Comparison of ENCODE assay signal across 14 cellular contexts in genomic region chr16:84836967-84837366, GRCh38. TPM values are rescaled to one million over a fixed set of nuclear protein-coding genes. Genes with fewer than 3 reads are reported as not detected.
DNase-seq lines count a peak whose midpoint lies in the region; ATAC-seq and TF ChIP-seq lines count a peak whose summit lies in the region.
"Had no signal": no experiment of that assay in that cellular context is flagged by ENCODE, and none has a peak within 500 bp of the region (broad histone marks: within the 10 kb centered on the region; RNA-seq: fewer than 3 reads in every experiment).

No MANE protein-coding gene starts in this region.

- no peaks in the 10 kb centered on the region for H3K27me3 Mint-ChIP-seq in osteocyte (ENCODE audit: unreplicated experiment)
- H3K27me3 Mint-ChIP-seq in CD8-positive, alpha-beta memory T cell = peaks cover 12 to 38% of the 10 kb centered on the region in 2 donors

- H3K27ac ChIP-seq in duodenal mucosa (ENCODE audit: low read depth, low read length) (peak overlapping the region; percentile 39), thyroid gland (peak overlapping the region; percentile 79 to 89 (median 89))
- no peak overlapping the region for H3K27ac ChIP-seq in CD8-positive, alpha-beta memory T cell (ENCODE audit: low read depth, low read length)
- H3K27ac ChIP-seq: BLaER1 treated with 17β-estradiol and CSF1 and Interleukin-3, amounts not matched to agents 10 nM and 100 nM; SK-N-MC had no signal

- CTCF ChIA-PET in CD8-positive, alpha-beta memory T cell (lab: Charles Lee) = no interaction called here

- H3K4me3 ChIP-seq in adipocyte (ENCODE audit: low read length) (no peak overlapping the region), duodenal mucosa (ENCODE audit: low read depth in 1 of 2, low read length in 2 of 2) (no peak overlapping the region), thyroid gland (replicated peaks in 1 of 3) (no peak overlapping the region)
- no peak overlapping the region for H3K4me3 ChIP-seq in CD8-positive, alpha-beta memory T cell (ENCODE audit: low read length)
- H3K4me3 ChIP-seq: BLaER1 treated with 17β-estradiol and CSF1 and Interleukin-3, amounts not matched to agents 10 nM and 100 nM; pancreas; SK-N-MC had no signal

- peaks cover 81% of the 10 kb centered on the region for H3K4me1 Mint-ChIP-seq in osteocyte (ENCODE audit: unreplicated experiment)
- no peaks in the 10 kb centered on the region for H3K4me1 Mint-ChIP-seq in CD8-positive, alpha-beta memory T cell

- H3K36me3 ChIP-seq in adipocyte (ENCODE audit: control insufficient read depth, insufficient read depth, low read length, severe bottlenecking) (peaks cover 19% of the 10 kb centered on the region), duodenal mucosa (ENCODE audit: control insufficient read depth in 1 of 2, insufficient read depth in 2 of 2, low read length in 2 of 2) (no peaks in the 10 kb centered on the region), thyroid gland (peaks cover 0 to 4% of the 10 kb centered on the region in 2 donors)
- H3K36me3 ChIP-seq in CD8-positive, alpha-beta memory T cell (ENCODE audit: insufficient read depth, low read length) = no peaks in the 10 kb centered on the region
- H3K36me3 ChIP-seq: pancreas had no signal

- H3K4me3 Mint-ChIP-seq in osteocyte (ENCODE audit: unreplicated experiment) = no peak overlapping the region
- no peak overlapping the region for H3K4me3 Mint-ChIP-seq in CD8-positive, alpha-beta memory T cell

- H3K27me3 ChIP-seq in adipocyte (replicated peaks; ENCODE audit: control insufficient read depth, insufficient read depth, low read length) (no peaks in the 10 kb centered on the region), duodenal mucosa (ENCODE audit: control insufficient read depth in 1 of 2, insufficient read depth in 2 of 2, low read length in 2 of 2) (peaks cover 0 to 4% of the 10 kb centered on the region in 2 donors), thyroid gland (no peaks in the 10 kb centered on the region)
- peaks cover 9% of the 10 kb centered on the region for H3K27me3 ChIP-seq in CD8-positive, alpha-beta memory T cell (ENCODE audit: insufficient read depth, low read length, poor library complexity, severe bottlenecking)
- H3K27me3 ChIP-seq: pancreas had no signal

- POLR2A ChIA-PET in CD8-positive, alpha-beta memory T cell (lab: Charles Lee) = no interaction called here

- DNase-seq in adipocyte (ENCODE audit: low read depth) (no peak), osteocyte (ENCODE audit: extremely low spot score, unreplicated experiment) (no peak), thyroid gland (no peak), T-helper 2 cell (no peak), NCI-H524 treated with DMSO at 0.1 percent for 48 hours (lab: John Stamatoyannopoulos, UW) (no peak)
- DNase-seq in CD8-positive, alpha-beta memory T cell = no peak
- DNase-seq: Kasumi-1, NCI-H1436, NCI-H446 treated with DMSO at 0.1 percent for 48 hours had no signal

- no peaks in the 10 kb centered on the region for H3K36me3 Mint-ChIP-seq in osteocyte (ENCODE audit: unreplicated experiment)
- peaks cover 0 to 1% (median 0%) of the 10 kb centered on the region in 3 donors for H3K36me3 Mint-ChIP-seq in CD8-positive, alpha-beta memory T cell

- 90 to 95% methylated on average over 12 of the region's 12 CpGs for WGBS in thyroid gland, 2 donors

- peak overlapping the region; percentile 4 for H3K9ac ChIP-seq in adipocyte (ENCODE audit: low read length)
- no peak overlapping the region for H3K9ac ChIP-seq in duodenal mucosa (ENCODE audit: low read depth in 1 of 2, low read length in 2 of 2)
- H3K9ac ChIP-seq: BLaER1 treated with 17β-estradiol and CSF1 and Interleukin-3, amounts not matched to agents 10 nM and 100 nM had no signal

- H3K9me3 Mint-ChIP-seq in osteocyte (ENCODE audit: unreplicated experiment) = no peaks in the 10 kb centered on the region
- no peaks in the 10 kb centered on the region for H3K9me3 Mint-ChIP-seq in CD8-positive, alpha-beta memory T cell

- TF ChIP-seq CTCF in osteocyte (IDR thresholded peaks at IDR 0.05) = no peak
- no peak for TF ChIP-seq CTCF in thyroid gland (IDR thresholded peaks at IDR 0.05)

- no peak for TF ChIP-seq POLR2A in thyroid gland (IDR thresholded peaks at IDR 0.05)

- no peak for ATAC-seq in HG03521 (IDR thresholded peaks at IDR 0.05; ENCODE audit: unreplicated experiment)

- no peaks in the 10 kb centered on the region for H3K9me3 ChIP-seq in adipocyte (ENCODE audit: control insufficient read depth, low read length)
- no peaks in the 10 kb centered on the region for H3K9me3 ChIP-seq in duodenal mucosa (ENCODE audit: control insufficient read depth in 1 of 2, low read length in 2 of 2)
- H3K9me3 ChIP-seq in thyroid gland = no peaks in the 10 kb centered on the region
- H3K9me3 ChIP-seq in CD8-positive, alpha-beta memory T cell (ENCODE audit: low read length) = no peaks in the 10 kb centered on the region
- H3K9me3 ChIP-seq: BLaER1 treated with 17β-estradiol and CSF1 and Interleukin-3, amounts not matched to agents 10 nM and 100 nM; pancreas had no signal

- intact Hi-C loops in thyroid gland (cut with DNase I) = no loop called here

- H3K4me1 ChIP-seq in adipocyte (ENCODE audit: control insufficient read depth, insufficient read depth, low read length) (peaks cover 48% of the 10 kb centered on the region), duodenal mucosa (ENCODE audit: control insufficient read depth in 1 of 2, insufficient read depth in 2 of 2, low read length in 2 of 2) (peaks cover 0 to 8% of the 10 kb centered on the region in 2 donors), thyroid gland (peaks cover 36 to 77% of the 10 kb centered on the region in 2 donors)
- no peaks in the 10 kb centered on the region for H3K4me1 ChIP-seq in CD8-positive, alpha-beta memory T cell (ENCODE audit: insufficient read depth, low read length)
- H3K4me1 ChIP-seq: pancreas had no signal

- peak overlapping the region; percentile 91 for H3K27ac Mint-ChIP-seq in osteocyte (ENCODE audit: unreplicated experiment)
- H3K27ac Mint-ChIP-seq in CD8-positive, alpha-beta memory T cell = no peak overlapping the region

RNA-seq across cellular contexts. Expression of gene CRISPLD2, which starts 17.2 kb away (rescaled TPM):
- 3.3 and 3.5 TPM in 2 replicates for total RNA-seq in osteocyte
- 100 to 1,000 TPM in 2 of 4 donors, 10 to 100 TPM in 2; 48.0 to 261 (median 108) TPM for total RNA-seq in thyroid gland
- under 1 TPM in 1 of 2 experiments, not detected in 1; 0.04 TPM for total RNA-seq in CD8-positive, alpha-beta memory T cell
- 0.05 TPM for polyA plus RNA-seq in CD8-positive, alpha-beta memory T cell

Comparison
In these comparisons a context has a peak if more than half of its experiments do, and no peak if none do; other contexts are left out.
1. RNA of gene CRISPLD2, which starts 17.2 kb away (total RNA-seq): 48.0 to 261 TPM in thyroid gland; 3.3 to 3.5 TPM in osteocyte and 0.04 TPM in CD8-positive, alpha-beta memory T cell; every median in the first group is over 10 times any median in the second.